ENCODE assay signal across 8 cellular contexts in the genomic region with DNA sequence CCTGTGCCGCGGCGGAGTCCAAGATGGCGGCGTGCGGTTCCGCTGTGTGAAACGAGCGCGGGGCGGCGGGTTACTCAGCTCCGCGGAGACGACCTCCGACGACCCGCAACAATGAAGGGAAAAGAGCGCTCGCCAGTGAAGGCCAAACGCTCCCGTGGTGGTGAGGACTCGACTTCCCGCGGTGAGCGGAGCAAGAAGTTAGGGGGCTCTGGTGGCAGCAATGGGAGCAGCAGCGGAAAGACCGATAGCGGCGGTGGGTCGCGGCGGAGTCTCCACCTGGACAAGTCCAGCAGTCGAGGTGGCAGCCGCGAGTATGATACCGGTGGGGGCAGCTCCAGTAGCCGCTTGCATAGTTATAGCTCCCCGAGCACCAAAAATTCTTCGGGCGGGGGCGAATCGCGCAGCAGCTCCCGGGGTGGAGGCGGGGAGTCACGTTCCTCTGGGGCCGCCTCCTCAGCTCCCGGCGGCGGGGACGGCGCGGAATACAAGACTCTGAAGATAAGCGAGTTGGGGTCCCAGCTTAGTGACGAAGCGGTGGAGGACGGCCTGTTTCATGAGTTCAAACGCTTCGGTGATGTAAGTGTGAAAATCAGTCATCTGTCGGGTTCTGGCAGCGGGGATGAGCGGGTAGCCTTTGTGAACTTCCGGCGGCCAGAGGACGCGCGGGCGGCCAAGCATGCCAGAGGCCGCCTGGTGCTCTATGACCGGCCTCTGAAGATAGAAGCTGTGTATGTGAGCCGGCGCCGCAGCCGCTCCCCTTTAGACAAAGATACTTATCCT. TPM values are rescaled to one million over a fixed set of nuclear protein-coding genes. Genes with fewer than 3 reads are reported as not detected.
DNase-seq lines count a peak whose midpoint lies in the region; ATAC-seq and TF ChIP-seq lines count a peak whose summit lies in the region.

No MANE protein-coding gene starts in this region.

- intact Hi-C loops in transverse colon (cut with DNase I; ENCODE audit: low total_unique reads): no loop called here

- H3K27me3 ChIP-seq in neutrophil: no peaks in the 10 kb centered on the region
- H3K27me3 ChIP-seq in transverse colon: no peaks in the 10 kb centered on the region

- WGBS in transverse colon (ENCODE audit: low coverage in 1 of 2), 2 donors: 0% methylated on average over 13 to 71 of the region's 75 CpGs

- peaks cover 41 to 44% of the 10 kb centered on the region in 2 experiments for H3K4me1 ChIP-seq in neutrophil (ENCODE audit: control insufficient read depth in 1 of 2, insufficient read depth in 1 of 2, low read depth in 1 of 2, low read length in 1 of 2)
- peaks cover 34 to 76% (median 62%) of the 10 kb centered on the region in 4 donors for H3K4me1 ChIP-seq in transverse colon

- in situ Hi-C loops in transverse colon (cut with MboI; ENCODE audit: low pct_ligation_motif_present in 1 of 4, low pct_unique_long_range_greater_than_20kb in 1 of 4, low sequenced_read_pairs in 3 of 4): loop anchor here in 2 of 4 donors (5.0 to 25.0 kb wide), 3 partner anchors 63 to 302 kb away; a partner anchor contains a TSS

- peak overlapping the region; percentile 92 for H3K27ac ChIP-seq in neutrophil
- H3K27ac ChIP-seq in transverse colon: peak overlapping the region; percentile 94 to 98 (median 96)

- TF ChIP-seq CTCF in AG09309 (IDR thresholded peaks at IDR 0.05; ENCODE audit: control insufficient read depth, insufficient read depth, low read depth, low read length, missing control alignments) (peak; percentile 67), fibroblast of pulmonary artery (IDR thresholded peaks at IDR 0.05; ENCODE audit: low read length, missing control alignments) (peak; percentile 55), neutrophil (IDR thresholded peaks at IDR 0.05) (peak; percentile 51), transverse colon (IDR thresholded peaks at IDR 0.05) (peak; percentile 44 to 94 (median 51))

- DNase-seq in AG09309 (ENCODE audit: low read depth) (no peak), NCI-H2227 (lab: John Stamatoyannopoulos, UW; ENCODE audit: unreplicated experiment) (peak; percentile 76), activated T-cell treated with anti-CD3 and anti-CD28 coated beads for 48 hours (ENCODE audit: low read depth) (peak; percentile 57), fibroblast of pulmonary artery (ENCODE audit: low read depth) (peak; percentile 39), transverse colon (peak; percentile 63)

- no peak for ATAC-seq in GM18502 (IDR thresholded peaks at IDR 0.05; ENCODE audit: poor library complexity, unreplicated experiment)

- H3K36me3 ChIP-seq in neutrophil (peaks cover 16% of the 10 kb centered on the region), transverse colon (peaks cover 0 to 6% (median 0%) of the 10 kb centered on the region in 4 donors)

- H3K9me3 ChIP-seq in neutrophil (no peaks in the 10 kb centered on the region), transverse colon (no peaks in the 10 kb centered on the region)

- TF ChIP-seq EP300 in transverse colon (IDR thresholded peaks at IDR 0.05; ENCODE audit: low read depth): no peak

- peak overlapping the region; percentile 97 for H3K4me3 ChIP-seq in AG09309 (ENCODE audit: control insufficient read depth, low read depth, low read length)
- peak overlapping the region; percentile 95 for H3K4me3 ChIP-seq in fibroblast of pulmonary artery (replicated peaks; ENCODE audit: low read depth, low read length)
- H3K4me3 ChIP-seq in neutrophil (ENCODE audit: low read depth in 1 of 2, low read length in 1 of 2): peak overlapping the region; percentile 91 to 99
- peak overlapping the region; percentile 61 to 96 (median 93) for H3K4me3 ChIP-seq in transverse colon

- peak; percentile 90 for TF ChIP-seq POLR2A in GM19099 (IDR thresholded peaks at IDR 0.05; ENCODE audit: extremely low read depth, insufficient read length, low read depth)
- TF ChIP-seq POLR2A in transverse colon (IDR thresholded peaks at IDR 0.05): peak; percentile 85

RNA-seq across cellular contexts. Expression of a gene that starts 0.4 kb away (rescaled TPM):
- total RNA-seq in transverse colon: 10 to 100 TPM; 39.3 to 69.7 (median 48.0) TPM

RNA-seq across cellular contexts. Expression of a gene that starts 51.2 kb away (rescaled TPM):
- total RNA-seq in transverse colon: 1 to 10 TPM in 3 of 4 donors, not detected in 1; 1.4 to 3.7 (median 3.2) TPM
